1 cellular context compared by ENCODE assay signal in the genomic region with DNA sequence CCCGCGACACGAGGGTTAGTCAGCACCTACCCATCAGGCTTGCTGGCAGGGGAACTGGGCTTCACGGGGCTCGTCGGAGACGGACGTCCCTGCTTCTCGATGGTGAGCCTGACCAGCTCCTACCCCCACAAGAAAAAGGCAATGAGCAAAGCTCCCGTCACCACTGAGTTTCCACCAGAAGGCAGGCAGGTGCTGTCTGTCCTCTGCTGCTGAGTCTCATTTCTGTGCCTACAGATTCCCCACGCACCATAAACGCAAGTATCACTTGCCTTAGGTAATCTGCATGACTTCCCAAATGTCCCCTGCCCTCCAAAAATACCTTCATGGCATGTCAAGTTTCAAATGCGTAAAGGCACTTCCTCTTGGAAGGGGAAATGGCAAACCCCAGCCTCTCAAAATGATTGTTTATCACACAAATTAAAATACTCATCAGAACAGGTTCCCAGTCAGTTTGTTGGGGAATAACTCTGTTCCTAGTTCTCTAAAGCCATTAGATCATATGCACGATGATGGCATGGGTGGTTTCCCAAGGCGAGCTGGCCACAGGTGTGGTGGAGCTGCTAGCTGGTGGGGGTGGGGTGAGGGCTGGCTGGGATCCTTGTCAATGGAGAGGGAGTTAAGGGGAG.
TF ChIP-seq lines count a peak whose summit lies in the region.

No MANE protein-coding gene starts in this region.

TF ChIP-seq in H1, 55 proteins besides CTCF, POLR2A, EP300 and RAD21 (continued from another document):
- no peak for TF ChIP-seq SRF (IDR thresholded peaks at IDR 0.05; ENCODE audit: low read depth, low read length)
